1 cellular context compared by ENCODE assay signal in genomic region chr2:109614715-109615636, GRCh38.
TF ChIP-seq lines count a peak whose summit lies in the region.

No MANE protein-coding gene starts in this region.

TF ChIP-seq in WTC11, 78 proteins besides CTCF, POLR2A, EP300 and RAD21 (continued from another document):
- TF ChIP-seq E2F1 (CRISPR knock-in tag; IDR thresholded peaks at IDR 0.05) (no peak), STAT6 (CRISPR knock-in tag; conservative IDR thresholded peaks at IDR 0.05; ENCODE audit: low read depth) (no peak), ZNF138 (CRISPR knock-in tag; conservative IDR thresholded peaks at IDR 0.05) (peak; percentile 81; the same call in 1 of the 2 replicates)
